Comparison of ENCODE assay signal across 26 cellular contexts in genomic region chr1:12007204-12007603, GRCh38. TPM values are rescaled to one million over a fixed set of nuclear protein-coding genes. Genes with fewer than 3 reads are reported as not detected.
"Had no signal": no experiment of that assay in that cellular context is flagged by ENCODE, and none has a peak within 500 bp of the region (broad histone marks: within the 10 kb centered on the region; RNA-seq: fewer than 3 reads in every experiment).

No MANE protein-coding gene starts in this region.

- H3K4me3 Mint-ChIP-seq: activated naive CD8-positive, alpha-beta T cell treated with anti-CD3 and anti-CD28 coated beads, Interleukin-2, amount 10 ng/mL, durations not matched to agents 7 days and 5 days; T-cell had no signal

- H3K4me3 ChIP-seq: adrenal gland, SK-N-MC had no signal

- H3K27me3 ChIP-seq: adrenal gland had no signal

- H3K4me1 ChIP-seq: adrenal gland had no signal

- H3K4me1 Mint-ChIP-seq: T-cell had no signal

- H3K9me3 Mint-ChIP-seq: activated naive CD8-positive, alpha-beta T cell treated with anti-CD3 and anti-CD28 coated beads, Interleukin-2, amount 10 ng/mL, durations not matched to agents 7 days and 5 days; activated T-helper 2 cell treated with anti-CD3 and anti-CD28 coated beads, Interferon-gamma antibody, Interleukin-2, Interleukin-4, amounts not matched to agents 10 μg/mL and 5 μg/mL and 100 μg/mL, durations not matched to agents 14 hours and 24 hours and 36 hours; T-cell had no signal

- H3K27ac ChIP-seq: adrenal gland, SK-N-MC had no signal

- H3K27ac Mint-ChIP-seq: activated naive CD8-positive, alpha-beta T cell treated with anti-CD3 and anti-CD28 coated beads, Interleukin-2, amount 10 ng/mL, durations not matched to agents 7 days and 5 days; activated T-helper 2 cell treated with anti-CD3 and anti-CD28 coated beads, Interferon-gamma antibody, Interleukin-2, Interleukin-4, amounts not matched to agents 10 μg/mL and 5 μg/mL and 100 μg/mL, durations not matched to agents 14 hours and 24 hours and 36 hours; T-cell had no signal

- H3K9me3 ChIP-seq: adrenal gland had no signal

- FAIRE-seq: TTC549 had no signal

- H3K27me3 Mint-ChIP-seq: activated naive CD8-positive, alpha-beta T cell treated with anti-CD3 and anti-CD28 coated beads, Interleukin-2, amount 10 ng/mL, durations not matched to agents 7 days and 5 days; T-cell had no signal

- DNase-seq: activated CD4-positive, alpha-beta T cell treated with anti-CD3 and anti-CD28 coated beads for 4 hours; activated CD4-positive, alpha-beta T cell treated with anti-CD3 and anti-CD28 coated beads, Interleukin-2, amount 50 U/mL, for 4 hours; activated CD4-positive, CD25-positive, alpha-beta regulatory T cell; activated naive CD4-positive, alpha-beta T cell treated with anti-CD3 and anti-CD28 coated beads, Interleukin-2, amount 50 U/mL, for 16 hours; activated naive CD8-positive, alpha-beta T cell treated with anti-CD3 and anti-CD28 coated beads, Interleukin-2, amount 10 ng/mL, durations not matched to agents 7 days and 5 days; activated T-cell treated with anti-CD3 and anti-CD28 coated beads for 4 hours; activated T-cell treated with anti-CD3 and anti-CD28 coated beads, Interleukin-2, amount 50 U/mL, for 48 hours; adrenal gland; anterior cingulate cortex; Kasumi-1; NCI-H1105 treated with DMSO at 0.1 percent for 48 hours; NCI-H1436 treated with DMSO at 0.1 percent for 48 hours; NCI-H187 treated with DMSO at 0.1 percent for 48 hours; NCI-H2081 treated with DMSO at 0.1 percent for 48 hours; NCI-H2171; NCI-H2227 treated with DMSO at 0.1 percent for 48 hours; NCI-H446 treated with DMSO at 0.1 percent for 48 hours; NCI-H524 treated with DMSO at 0.1 percent for 48 hours; NCI-H82; T-cell; T-helper 2 cell; T1000 had no signal

RNA-seq across cellular contexts. Expression of gene TNFRSF8, which starts 55.9 kb away (rescaled TPM):
- total RNA-seq: RPMI7951 had no signal
